ENCODE assay signal across 1 cellular context in the genomic region with DNA sequence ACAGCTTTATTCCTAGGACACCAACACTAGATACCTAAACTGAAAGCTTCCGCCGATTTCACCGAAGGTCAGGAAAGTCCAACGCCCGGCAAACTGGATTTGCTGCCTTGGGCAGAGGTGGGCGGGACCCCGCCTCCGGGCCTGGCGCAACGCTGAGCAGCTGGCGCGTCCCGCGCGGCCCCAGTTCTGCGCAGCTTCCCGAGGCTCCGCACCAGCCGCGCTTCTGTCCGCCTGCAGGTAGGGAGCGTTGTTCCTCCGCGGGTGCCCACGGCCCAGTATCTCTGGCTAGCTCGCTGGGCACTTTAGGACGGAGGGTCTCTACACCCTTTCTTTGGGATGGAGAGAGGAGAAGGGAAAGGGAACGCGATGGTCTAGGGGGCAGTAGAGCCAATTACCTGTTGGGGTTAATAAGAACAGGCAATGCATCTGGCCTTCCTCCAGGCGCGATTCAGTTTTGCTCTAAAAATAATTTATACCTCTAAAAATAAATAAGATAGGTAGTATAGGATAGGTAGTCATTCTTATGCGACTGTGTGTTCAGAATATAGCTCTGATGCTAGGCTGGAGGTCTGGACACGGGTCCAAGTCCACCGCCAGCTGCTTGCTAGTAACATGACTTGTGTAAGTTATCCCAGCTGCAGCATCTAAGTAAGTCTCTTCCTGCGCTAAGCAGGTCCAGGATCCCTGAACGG.
TF ChIP-seq lines count a peak whose summit lies in the region.

A gene (plus strand): TSS at position 183 of the 692 bp plus-strand sequence. CDS start 5,572 bp downstream, outside the sequence.

TF ChIP-seq in HEK293, 187 proteins besides CTCF, POLR2A, EP300 and RAD21 (continued from another document and continues in another):
- TF ChIP-seq REPIN1 (tag by site-specific recombination; IDR thresholded peaks at IDR 0.05; ENCODE audit: low read depth) (no peak), ZNF571 (tag by site-specific recombination; IDR thresholded peaks at IDR 0.05) (no peak), ZBTB21 (tag by site-specific recombination; IDR thresholded peaks at IDR 0.05) (no peak), GFI1B (tag by site-specific recombination; IDR thresholded peaks at IDR 0.05) (no peak), ZSCAN16 (tag by site-specific recombination; IDR thresholded peaks at IDR 0.05) (no peak), ZBTB8A (tag by site-specific recombination; IDR thresholded peaks at IDR 0.05) (0 out of 2 replicates have a peak, but pooled peaks have one; percentile 17), ZNF133 (tag by site-specific recombination; IDR thresholded peaks at IDR 0.05) (no peak), ZNF654 (tag by site-specific recombination; IDR thresholded peaks at IDR 0.05; ENCODE audit: low read depth) (peak; percentile 8; the same call in 1 of the 2 replicates), OSR2 (tag by site-specific recombination; IDR thresholded peaks at IDR 0.05) (no peak), ZFP69B (tag by site-specific recombination; IDR thresholded peaks at IDR 0.05) (no peak), SP2 (tag by site-specific recombination; IDR thresholded peaks at IDR 0.05) (peak; percentile 50), OVOL3 (tag by site-specific recombination; IDR thresholded peaks at IDR 0.05) (no peak), ZBTB20 (tag by site-specific recombination; IDR thresholded peaks at IDR 0.05) (peak; percentile 86), ZNF366 (tag by site-specific recombination; conservative IDR thresholded peaks at IDR 0.05) (no peak), ZNF660 (tag by site-specific recombination; IDR thresholded peaks at IDR 0.05) (no peak), ZNF521 (tag by site-specific recombination; IDR thresholded peaks at IDR 0.05) (no peak), SCRT2 (tag by site-specific recombination; IDR thresholded peaks at IDR 0.05) (peak; percentile 49), ZNF19 (tag by site-specific recombination; IDR thresholded peaks at IDR 0.05; ENCODE audit: low read depth) (no peak), EGR2 (tag by site-specific recombination; IDR thresholded peaks at IDR 0.05; ENCODE audit: low read depth) (peak; percentile 55), GLI2 (tag by site-specific recombination; IDR thresholded peaks at IDR 0.05; ENCODE audit: borderline replicate concordance, low read depth) (no peak), ZNF354C (tag by site-specific recombination; IDR thresholded peaks at IDR 0.05; ENCODE audit: borderline replicate concordance, low read depth) (no peak), ZSCAN30 (tag by site-specific recombination; IDR thresholded peaks at IDR 0.05) (0 out of 2 replicates have a peak, but pooled peaks have one; percentile 10), FEZF1 (tag by site-specific recombination; IDR thresholded peaks at IDR 0.05) (no peak), ZBTB17 (tag by site-specific recombination; IDR thresholded peaks at IDR 0.05) (0 out of 2 replicates have a peak, but pooled peaks have one; percentile 40), ZNF785 (tag by site-specific recombination; IDR thresholded peaks at IDR 0.05) (no peak), ZEB2 (tag by site-specific recombination; IDR thresholded peaks at IDR 0.05) (0 out of 2 replicates have a peak, but pooled peaks have one; percentile 49), ZNF335 (tag by site-specific recombination; conservative IDR thresholded peaks at IDR 0.05) (peak; percentile 90), ZNF510 (tag by site-specific recombination; IDR thresholded peaks at IDR 0.05; ENCODE audit: insufficient replicate concordance) (no peak), ZNF701 (tag by site-specific recombination; IDR thresholded peaks at IDR 0.05) (no peak), ZNF48 (tag by site-specific recombination; IDR thresholded peaks at IDR 0.05) (no peak), ZFHX2 (tag by site-specific recombination; conservative IDR thresholded peaks at IDR 0.05) (peak; percentile 75), ZNF223 (tag by site-specific recombination; IDR thresholded peaks at IDR 0.05) (no peak), PRDM1 (tag by site-specific recombination; IDR thresholded peaks at IDR 0.05) (peak; percentile 80), ZNF391 (tag by site-specific recombination; IDR thresholded peaks at IDR 0.05; ENCODE audit: borderline replicate concordance, low read depth) (no peak), GLI4 (tag by site-specific recombination; IDR thresholded peaks at IDR 0.05) (no peak), ZNF664 (tag by site-specific recombination; IDR thresholded peaks at IDR 0.05) (no peak)
- TF ChIP-seq, protein P1, sequence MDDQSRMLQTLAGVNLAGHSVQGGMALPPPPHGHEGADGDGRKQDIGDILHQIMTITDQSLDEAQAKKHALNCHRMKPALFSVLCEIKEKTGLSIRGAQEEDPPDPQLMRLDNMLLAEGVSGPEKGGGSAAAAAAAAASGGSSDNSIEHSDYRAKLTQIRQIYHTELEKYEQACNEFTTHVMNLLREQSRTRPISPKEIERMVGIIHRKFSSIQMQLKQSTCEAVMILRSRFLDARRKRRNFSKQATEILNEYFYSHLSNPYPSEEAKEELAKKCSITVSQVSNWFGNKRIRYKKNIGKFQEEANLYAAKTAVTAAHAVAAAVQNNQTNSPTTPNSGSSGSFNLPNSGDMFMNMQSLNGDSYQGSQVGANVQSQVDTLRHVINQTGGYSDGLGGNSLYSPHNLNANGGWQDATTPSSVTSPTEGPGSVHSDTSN (CRISPR knock-in tag; IDR thresholded peaks at IDR 0.05): 0 out of 2 replicates have a peak, but pooled peaks have one; percentile 27
- TF ChIP-seq, protein P2, sequence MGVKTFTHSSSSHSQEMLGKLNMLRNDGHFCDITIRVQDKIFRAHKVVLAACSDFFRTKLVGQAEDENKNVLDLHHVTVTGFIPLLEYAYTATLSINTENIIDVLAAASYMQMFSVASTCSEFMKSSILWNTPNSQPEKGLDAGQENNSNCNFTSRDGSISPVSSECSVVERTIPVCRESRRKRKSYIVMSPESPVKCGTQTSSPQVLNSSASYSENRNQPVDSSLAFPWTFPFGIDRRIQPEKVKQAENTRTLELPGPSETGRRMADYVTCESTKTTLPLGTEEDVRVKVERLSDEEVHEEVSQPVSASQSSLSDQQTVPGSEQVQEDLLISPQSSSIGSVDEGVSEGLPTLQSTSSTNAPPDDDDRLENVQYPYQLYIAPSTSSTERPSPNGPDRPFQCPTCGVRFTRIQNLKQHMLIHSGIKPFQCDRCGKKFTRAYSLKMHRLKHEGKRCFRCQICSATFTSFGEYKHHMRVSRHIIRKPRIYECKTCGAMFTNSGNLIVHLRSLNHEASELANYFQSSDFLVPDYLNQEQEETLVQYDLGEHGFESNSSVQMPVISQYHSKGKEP (tag by site-specific recombination; IDR thresholded peaks at IDR 0.05): no peak
- TF ChIP-seq, protein P3, sequence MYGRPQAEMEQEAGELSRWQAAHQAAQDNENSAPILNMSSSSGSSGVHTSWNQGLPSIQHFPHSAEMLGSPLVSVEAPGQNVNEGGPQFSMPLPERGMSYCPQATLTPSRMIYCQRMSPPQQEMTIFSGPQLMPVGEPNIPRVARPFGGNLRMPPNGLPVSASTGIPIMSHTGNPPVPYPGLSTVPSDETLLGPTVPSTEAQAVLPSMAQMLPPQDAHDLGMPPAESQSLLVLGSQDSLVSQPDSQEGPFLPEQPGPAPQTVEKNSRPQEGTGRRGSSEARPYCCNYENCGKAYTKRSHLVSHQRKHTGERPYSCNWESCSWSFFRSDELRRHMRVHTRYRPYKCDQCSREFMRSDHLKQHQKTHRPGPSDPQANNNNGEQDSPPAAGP (tag by site-specific recombination; IDR thresholded peaks at IDR 0.05): no peak
- TF ChIP-seq, protein P4, sequence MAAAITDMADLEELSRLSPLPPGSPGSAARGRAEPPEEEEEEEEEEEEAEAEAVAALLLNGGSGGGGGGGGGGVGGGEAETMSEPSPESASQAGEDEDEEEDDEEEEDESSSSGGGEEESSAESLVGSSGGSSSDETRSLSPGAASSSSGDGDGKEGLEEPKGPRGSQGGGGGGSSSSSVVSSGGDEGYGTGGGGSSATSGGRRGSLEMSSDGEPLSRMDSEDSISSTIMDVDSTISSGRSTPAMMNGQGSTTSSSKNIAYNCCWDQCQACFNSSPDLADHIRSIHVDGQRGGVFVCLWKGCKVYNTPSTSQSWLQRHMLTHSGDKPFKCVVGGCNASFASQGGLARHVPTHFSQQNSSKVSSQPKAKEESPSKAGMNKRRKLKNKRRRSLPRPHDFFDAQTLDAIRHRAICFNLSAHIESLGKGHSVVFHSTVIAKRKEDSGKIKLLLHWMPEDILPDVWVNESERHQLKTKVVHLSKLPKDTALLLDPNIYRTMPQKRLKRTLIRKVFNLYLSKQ (tag by site-specific recombination; IDR thresholded peaks at IDR 0.05; ENCODE audit: borderline replicate concordance): no peak
- TF ChIP-seq, protein P5, sequence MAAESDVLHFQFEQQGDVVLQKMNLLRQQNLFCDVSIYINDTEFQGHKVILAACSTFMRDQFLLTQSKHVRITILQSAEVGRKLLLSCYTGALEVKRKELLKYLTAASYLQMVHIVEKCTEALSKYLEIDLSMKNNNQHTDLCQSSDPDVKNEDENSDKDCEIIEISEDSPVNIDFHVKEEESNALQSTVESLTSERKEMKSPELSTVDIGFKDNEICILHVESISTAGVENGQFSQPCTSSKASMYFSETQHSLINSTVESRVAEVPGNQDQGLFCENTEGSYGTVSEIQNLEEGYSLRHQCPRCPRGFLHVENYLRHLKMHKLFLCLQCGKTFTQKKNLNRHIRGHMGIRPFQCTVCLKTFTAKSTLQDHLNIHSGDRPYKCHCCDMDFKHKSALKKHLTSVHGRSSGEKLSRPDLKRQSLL (tag by site-specific recombination; IDR thresholded peaks at IDR 0.05): no peak
- TF ChIP-seq, protein P6, sequence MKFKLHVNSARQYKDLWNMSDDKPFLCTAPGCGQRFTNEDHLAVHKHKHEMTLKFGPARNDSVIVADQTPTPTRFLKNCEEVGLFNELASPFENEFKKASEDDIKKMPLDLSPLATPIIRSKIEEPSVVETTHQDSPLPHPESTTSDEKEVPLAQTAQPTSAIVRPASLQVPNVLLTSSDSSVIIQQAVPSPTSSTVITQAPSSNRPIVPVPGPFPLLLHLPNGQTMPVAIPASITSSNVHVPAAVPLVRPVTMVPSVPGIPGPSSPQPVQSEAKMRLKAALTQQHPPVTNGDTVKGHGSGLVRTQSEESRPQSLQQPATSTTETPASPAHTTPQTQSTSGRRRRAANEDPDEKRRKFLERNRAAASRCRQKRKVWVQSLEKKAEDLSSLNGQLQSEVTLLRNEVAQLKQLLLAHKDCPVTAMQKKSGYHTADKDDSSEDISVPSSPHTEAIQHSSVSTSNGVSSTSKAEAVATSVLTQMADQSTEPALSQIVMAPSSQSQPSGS (tag by site-specific recombination; IDR thresholded peaks at IDR 0.05; ENCODE audit: low read depth): no peak
- TF ChIP-seq, protein P7, sequence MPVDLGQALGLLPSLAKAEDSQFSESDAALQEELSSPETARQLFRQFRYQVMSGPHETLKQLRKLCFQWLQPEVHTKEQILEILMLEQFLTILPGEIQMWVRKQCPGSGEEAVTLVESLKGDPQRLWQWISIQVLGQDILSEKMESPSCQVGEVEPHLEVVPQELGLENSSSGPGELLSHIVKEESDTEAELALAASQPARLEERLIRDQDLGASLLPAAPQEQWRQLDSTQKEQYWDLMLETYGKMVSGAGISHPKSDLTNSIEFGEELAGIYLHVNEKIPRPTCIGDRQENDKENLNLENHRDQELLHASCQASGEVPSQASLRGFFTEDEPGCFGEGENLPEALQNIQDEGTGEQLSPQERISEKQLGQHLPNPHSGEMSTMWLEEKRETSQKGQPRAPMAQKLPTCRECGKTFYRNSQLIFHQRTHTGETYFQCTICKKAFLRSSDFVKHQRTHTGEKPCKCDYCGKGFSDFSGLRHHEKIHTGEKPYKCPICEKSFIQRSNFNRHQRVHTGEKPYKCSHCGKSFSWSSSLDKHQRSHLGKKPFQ (tag by site-specific recombination; IDR thresholded peaks at IDR 0.05): no peak
- TF ChIP-seq, protein P8, sequence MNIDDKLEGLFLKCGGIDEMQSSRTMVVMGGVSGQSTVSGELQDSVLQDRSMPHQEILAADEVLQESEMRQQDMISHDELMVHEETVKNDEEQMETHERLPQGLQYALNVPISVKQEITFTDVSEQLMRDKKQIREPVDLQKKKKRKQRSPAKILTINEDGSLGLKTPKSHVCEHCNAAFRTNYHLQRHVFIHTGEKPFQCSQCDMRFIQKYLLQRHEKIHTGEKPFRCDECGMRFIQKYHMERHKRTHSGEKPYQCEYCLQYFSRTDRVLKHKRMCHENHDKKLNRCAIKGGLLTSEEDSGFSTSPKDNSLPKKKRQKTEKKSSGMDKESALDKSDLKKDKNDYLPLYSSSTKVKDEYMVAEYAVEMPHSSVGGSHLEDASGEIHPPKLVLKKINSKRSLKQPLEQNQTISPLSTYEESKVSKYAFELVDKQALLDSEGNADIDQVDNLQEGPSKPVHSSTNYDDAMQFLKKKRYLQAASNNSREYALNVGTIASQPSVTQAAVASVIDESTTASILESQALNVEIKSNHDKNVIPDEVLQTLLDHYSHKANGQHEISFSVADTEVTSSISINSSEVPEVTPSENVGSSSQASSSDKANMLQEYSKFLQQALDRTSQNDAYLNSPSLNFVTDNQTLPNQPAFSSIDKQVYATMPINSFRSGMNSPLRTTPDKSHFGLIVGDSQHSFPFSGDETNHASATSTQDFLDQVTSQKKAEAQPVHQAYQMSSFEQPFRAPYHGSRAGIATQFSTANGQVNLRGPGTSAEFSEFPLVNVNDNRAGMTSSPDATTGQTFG (tag by site-specific recombination; IDR thresholded peaks at IDR 0.05; ENCODE audit: borderline replicate concordance): no peak
- TF ChIP-seq, protein P9, sequence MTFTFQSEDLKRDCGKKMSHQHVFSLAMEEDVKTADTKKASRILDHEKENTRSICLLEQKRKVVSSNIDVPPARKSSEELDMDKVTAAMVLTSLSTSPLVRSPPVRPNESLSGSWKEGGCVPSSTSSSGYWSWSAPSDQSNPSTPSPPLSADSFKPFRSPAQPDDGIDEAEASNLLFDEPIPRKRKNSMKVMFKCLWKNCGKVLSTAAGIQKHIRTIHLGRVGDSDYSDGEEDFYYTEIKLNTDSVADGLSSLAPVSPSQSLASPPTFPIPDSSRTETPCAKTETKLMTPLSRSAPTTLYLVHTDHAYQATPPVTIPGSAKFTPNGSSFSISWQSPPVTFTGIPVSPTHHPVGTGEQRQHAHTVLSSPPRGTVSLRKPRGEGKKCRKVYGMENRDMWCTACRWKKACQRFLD (tag by site-specific recombination; IDR thresholded peaks at IDR 0.05): no peak
- TF ChIP-seq, protein P10, sequence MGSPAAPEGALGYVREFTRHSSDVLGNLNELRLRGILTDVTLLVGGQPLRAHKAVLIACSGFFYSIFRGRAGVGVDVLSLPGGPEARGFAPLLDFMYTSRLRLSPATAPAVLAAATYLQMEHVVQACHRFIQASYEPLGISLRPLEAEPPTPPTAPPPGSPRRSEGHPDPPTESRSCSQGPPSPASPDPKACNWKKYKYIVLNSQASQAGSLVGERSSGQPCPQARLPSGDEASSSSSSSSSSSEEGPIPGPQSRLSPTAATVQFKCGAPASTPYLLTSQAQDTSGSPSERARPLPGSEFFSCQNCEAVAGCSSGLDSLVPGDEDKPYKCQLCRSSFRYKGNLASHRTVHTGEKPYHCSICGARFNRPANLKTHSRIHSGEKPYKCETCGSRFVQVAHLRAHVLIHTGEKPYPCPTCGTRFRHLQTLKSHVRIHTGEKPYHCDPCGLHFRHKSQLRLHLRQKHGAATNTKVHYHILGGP (tag by site-specific recombination; IDR thresholded peaks at IDR 0.05): no peak
